21 cellular contexts compared by ENCODE assay signal in genomic region chr18:3712485-3712884, GRCh38.
"Had no signal": no experiment of that assay in that cellular context is flagged by ENCODE, and none has a peak within 500 bp of the region (broad histone marks: within the 10 kb centered on the region; RNA-seq: fewer than 3 reads in every experiment).

No MANE protein-coding gene starts in this region.

- ATAC-seq: activated T-cell treated with anti-CD3 and anti-CD28 coated beads, Interleukin-2, amount 50 U/mL, for 72 hours; esophagus mucosa; gastrocnemius medialis; heart right ventricle; naive thymus-derived CD4-positive, alpha-beta T cell had no signal

- H3K4me1 Mint-ChIP-seq: immature natural killer cell had no signal

- H3K27me3 ChIP-seq: breast epithelium, gastrocnemius medialis, tibial nerve, vagina had no signal

- H3K36me3 Mint-ChIP-seq: immature natural killer cell; naive thymus-derived CD4-positive, alpha-beta T cell had no signal

- H3K27ac Mint-ChIP-seq: activated T-cell treated with anti-CD3 and anti-CD28 coated beads, Interleukin-2, amount 50 U/mL, for 72 hours; immature natural killer cell had no signal

- H3K27ac ChIP-seq: breast epithelium, gastrocnemius medialis, heart right ventricle, tibial nerve, vagina had no signal

- FAIRE-seq: astrocyte had no signal

- DNase-seq: activated CD4-positive, alpha-beta T cell treated with anti-CD3 and anti-CD28 coated beads for 1 hour; activated CD4-positive, alpha-beta T cell treated with anti-CD3 and anti-CD28 coated beads, Interleukin-2, amount 50 U/mL, for 4 hours; activated effector memory CD4-positive, alpha-beta T cell treated with anti-CD3 and anti-CD28 coated beads, Interleukin-2, amount 50 U/mL, for 16 hours; activated naive CD4-positive, alpha-beta T cell treated with anti-CD3 and anti-CD28 coated beads, Interleukin-2, amount 50 U/mL, for 16 hours; activated T-cell treated with anti-CD3 and anti-CD28 coated beads, Interleukin-2, amount 50 U/mL, for 72 hours; cerebellar nuclear complex; cortex of kidney; effector CD8-positive, alpha-beta T cell; gastrocnemius medialis; heart right ventricle; immature natural killer cell; mesenchymal stem cell; naive thymus-derived CD4-positive, alpha-beta T cell; stimulated activated CD8-positive, alpha-beta memory T cell treated with anti-CD3 and anti-CD28 coated beads, Interleukin-4, amount 100 ng/mL, for 48 hours; stimulated activated naive CD4-positive, alpha-beta T cell; substantia nigra had no signal

- H3K4me3 Mint-ChIP-seq: activated T-cell treated with anti-CD3 and anti-CD28 coated beads, Interleukin-2, amount 50 U/mL, for 72 hours; immature natural killer cell; naive thymus-derived CD4-positive, alpha-beta T cell had no signal

- H3K9me3 ChIP-seq: breast epithelium, gastrocnemius medialis, heart right ventricle, tibial nerve, vagina had no signal

- H3K4me1 ChIP-seq: gastrocnemius medialis, vagina had no signal

- H3K9me3 Mint-ChIP-seq: activated T-cell treated with anti-CD3 and anti-CD28 coated beads, Interleukin-2, amount 50 U/mL, for 72 hours; immature natural killer cell; naive thymus-derived CD4-positive, alpha-beta T cell had no signal

- H3K4me3 ChIP-seq: breast epithelium, gastrocnemius medialis, heart right ventricle, tibial nerve, vagina had no signal

- H3K36me3 ChIP-seq: breast epithelium, gastrocnemius medialis, heart right ventricle, tibial nerve, vagina had no signal
